ENCODE assay signal across 29 cellular contexts in genomic region chr3:137542049-137542448, GRCh38.
"Had no signal": no experiment of that assay in that cellular context is flagged by ENCODE, and none has a peak within 500 bp of the region (broad histone marks: within the 10 kb centered on the region; RNA-seq: fewer than 3 reads in every experiment).

No MANE protein-coding gene starts in this region.

- H3K4me1 Mint-ChIP-seq: naive thymus-derived CD4-positive, alpha-beta T cell; natural killer cell; nephron; stimulated activated memory B cell treated with anti-CD40 and anti-IgM and Interleukin-4, amounts not matched to agents 10 μg/mL and 1 μg/mL and 100 μg/mL, for 72 hours had no signal

- H3K4me2 ChIP-seq: smooth muscle cell had no signal

- H3K36me3 ChIP-seq: ovary, right lobe of liver, spleen, suprapubic skin, tibial artery, transverse colon, vagina had no signal

- H3K27ac ChIP-seq: ovary, parathyroid adenoma, psoas muscle, right lobe of liver, skin epidermis, spleen, suprapubic skin, testis, tibial artery, transverse colon, vagina had no signal

- ATAC-seq: naive thymus-derived CD4-positive, alpha-beta T cell; natural killer cell; psoas muscle; right cardiac atrium; stimulated activated memory B cell treated with anti-CD40 and anti-IgM and Interleukin-4, amounts not matched to agents 10 μg/mL and 1 μg/mL and 100 μg/mL, for 72 hours had no signal

- H3K9ac ChIP-seq: parathyroid adenoma had no signal

- H3K27me3 ChIP-seq: ovary, right lobe of liver, spleen, suprapubic skin, testis, tibial artery, transverse colon, vagina had no signal

- H3K4me3 Mint-ChIP-seq: naive thymus-derived CD4-positive, alpha-beta T cell; natural killer cell; nephron; stimulated activated memory B cell treated with anti-CD40 and anti-IgM and Interleukin-4, amounts not matched to agents 10 μg/mL and 1 μg/mL and 100 μg/mL, for 72 hours; stimulated activated naive CD8-positive, alpha-beta T cell treated with anti-CD3 and anti-CD28 coated beads, Interleukin-15, Interleukin-2, amounts not matched to agents 100 ng/mL and 50 ng/mL, for 24 hours; type B pancreatic cell had no signal

- H3K4me3 ChIP-seq: ovary, psoas muscle, right lobe of liver, skin epidermis, smooth muscle cell, spleen, suprapubic skin, testis, tibial artery, transverse colon, vagina had no signal

- H3K9me3 ChIP-seq: ovary, psoas muscle, right lobe of liver, testis, tibial artery, vagina had no signal

- H3K79me2 ChIP-seq: parathyroid adenoma had no signal

- DNase-seq: naive thymus-derived CD4-positive, alpha-beta T cell; natural killer cell; occipital lobe; ovary; psoas muscle; right lobe of liver; spleen; stimulated activated CD4-positive, alpha-beta T cell treated with anti-CD3 and anti-CD28 coated beads, Interleukin-12 subunit alpha, Interleukin-12 subunit beta, amount 100 ng/mL, for 4 hours; stimulated activated CD4-positive, alpha-beta T cell treated with anti-CD3 and anti-CD28 coated beads, Interleukin-1b, Interleukin-23, amount 100 ng/mL, for 48 hours; stimulated activated CD4-positive, alpha-beta T cell treated with anti-CD3 and anti-CD28 coated beads, Interleukin-4, amount 100 ng/mL, for 1 hour; stimulated activated CD4-positive, alpha-beta T cell treated with anti-CD3 and anti-CD28 coated beads, Interleukin-4, amount 100 ng/mL, for 4 hours; stimulated activated CD8-positive, alpha-beta memory T cell treated with anti-CD3 and anti-CD28 coated beads, Interleukin-4, amount 100 ng/mL, for 48 hours; stimulated activated naive CD4-positive, alpha-beta T cell; substantia nigra; testis; tibial artery; transverse colon had no signal

- H3K27me3 Mint-ChIP-seq: naive thymus-derived CD4-positive, alpha-beta T cell; stimulated activated memory B cell treated with anti-CD40 and anti-IgM and Interleukin-4, amounts not matched to agents 10 μg/mL and 1 μg/mL and 100 μg/mL, for 72 hours; stimulated activated naive CD8-positive, alpha-beta T cell treated with anti-CD3 and anti-CD28 coated beads, Interleukin-15, Interleukin-2, amounts not matched to agents 100 ng/mL and 50 ng/mL, for 24 hours; type B pancreatic cell had no signal

- H3K27ac Mint-ChIP-seq: naive thymus-derived CD4-positive, alpha-beta T cell; natural killer cell; nephron; progenitor cell of endocrine pancreas; stimulated activated memory B cell treated with anti-CD40 and anti-IgM and Interleukin-4, amounts not matched to agents 10 μg/mL and 1 μg/mL and 100 μg/mL, for 72 hours; stimulated activated naive CD8-positive, alpha-beta T cell treated with anti-CD3 and anti-CD28 coated beads, Interleukin-15, Interleukin-2, amounts not matched to agents 100 ng/mL and 50 ng/mL, for 24 hours; type B pancreatic cell had no signal

- H2AFZ ChIP-seq: parathyroid adenoma had no signal

- H3K9me3 Mint-ChIP-seq: type B pancreatic cell had no signal

- FAIRE-seq: urothelium cell line had no signal

- H3K4me1 ChIP-seq: parathyroid adenoma, psoas muscle, right lobe of liver, spleen, suprapubic skin, testis, tibial artery, transverse colon, vagina had no signal

- H3K36me3 Mint-ChIP-seq: stimulated activated memory B cell treated with anti-CD40 and anti-IgM and Interleukin-4, amounts not matched to agents 10 μg/mL and 1 μg/mL and 100 μg/mL, for 72 hours; type B pancreatic cell had no signal
